ENCODE assay signal across 10 cellular contexts in the genomic region with DNA sequence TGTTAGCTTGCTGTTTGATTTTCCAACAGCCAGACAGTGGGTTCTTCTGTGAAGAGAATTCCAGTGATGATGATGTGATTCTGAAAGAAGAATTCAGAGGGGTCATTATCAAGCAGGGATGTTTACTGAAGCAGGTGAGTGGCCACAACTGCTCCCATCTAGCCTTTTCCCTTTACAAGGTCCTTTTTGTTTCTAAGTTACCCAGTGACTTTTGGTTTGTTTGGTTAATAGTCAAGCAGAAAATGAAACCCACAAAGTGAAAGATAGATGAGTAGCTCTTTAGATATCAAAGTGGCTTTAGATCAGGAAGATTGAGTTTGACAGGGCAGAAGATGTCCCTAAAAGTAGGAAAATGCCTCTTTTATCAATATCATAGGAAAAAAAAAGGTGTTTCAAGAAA. TPM values are rescaled to one million over a fixed set of nuclear protein-coding genes. Genes with fewer than 3 reads are reported as not detected.
DNase-seq lines count a peak whose midpoint lies in the region; ATAC-seq, FAIRE-seq and TF ChIP-seq lines count a peak whose summit lies in the region.
"Had no signal": no experiment of that assay in that cellular context is flagged by ENCODE, and none has a peak within 500 bp of the region (broad histone marks: within the 10 kb centered on the region; RNA-seq: fewer than 3 reads in every experiment).

No MANE protein-coding gene starts in this region.

- H3K9me3 Mint-ChIP-seq in activated T-cell treated with anti-CD3 and anti-CD28 coated beads, Interleukin-2, amount 50 U/mL, for 4 hours, result no peaks in the 10 kb centered on the region
- no peaks in the 10 kb centered on the region for H3K9me3 Mint-ChIP-seq in T-helper 2 cell treated with Interferon-gamma antibody and Interleukin-4, amounts not matched to agents 5 μg/mL and 100 μg/mL, for 36 hours
- H3K9me3 Mint-ChIP-seq in stimulated activated naive CD8-positive, alpha-beta T cell treated with anti-CD3 and anti-CD28 coated beads, Interleukin-15, amount 100 ng/mL, for 72 hours, result no peaks in the 10 kb centered on the region
- H3K9me3 Mint-ChIP-seq: mesothelial cell of epicardium had no signal

- ATAC-seq in activated T-cell treated with anti-CD3 and anti-CD28 coated beads, Interleukin-2, amount 50 U/mL, for 4 hours, result peak; percentile 26 to 51
- peak; percentile 24 for ATAC-seq in HG02759 (IDR thresholded peaks at IDR 0.05; ENCODE audit: unreplicated experiment)
- peak; percentile 29 for ATAC-seq in stimulated activated naive CD8-positive, alpha-beta T cell treated with anti-CD3 and anti-CD28 coated beads, Interleukin-15, amount 100 ng/mL, for 72 hours

- H3K36me3 Mint-ChIP-seq in activated T-cell treated with anti-CD3 and anti-CD28 coated beads, Interleukin-2, amount 50 U/mL, for 4 hours (ENCODE audit: insufficient read depth), result peaks cover 8% of the 10 kb centered on the region
- H3K36me3 Mint-ChIP-seq in T-helper 2 cell treated with Interferon-gamma antibody and Interleukin-4, amounts not matched to agents 5 μg/mL and 100 μg/mL, for 36 hours (ENCODE audit: low read depth), result no peaks in the 10 kb centered on the region
- H3K36me3 Mint-ChIP-seq: mesothelial cell of epicardium had no signal

- H3K4me1 Mint-ChIP-seq in activated T-cell treated with anti-CD3 and anti-CD28 coated beads, Interleukin-2, amount 50 U/mL, for 4 hours (ENCODE audit: low read depth), result peaks cover 62% of the 10 kb centered on the region
- H3K4me1 Mint-ChIP-seq in T-helper 2 cell treated with Interferon-gamma antibody and Interleukin-4, amounts not matched to agents 5 μg/mL and 100 μg/mL, for 36 hours (ENCODE audit: low read depth), result peaks cover 31% of the 10 kb centered on the region
- peaks cover 53% of the 10 kb centered on the region for H3K4me1 Mint-ChIP-seq in stimulated activated naive CD8-positive, alpha-beta T cell treated with anti-CD3 and anti-CD28 coated beads, Interleukin-15, amount 100 ng/mL, for 72 hours
- H3K4me1 Mint-ChIP-seq: mesothelial cell of epicardium had no signal

- no peak for DNase-seq in activated T-cell treated with anti-CD3 and anti-CD28 coated beads, Interleukin-2, amount 50 U/mL, for 4 hours
- DNase-seq in activated T-cell treated with anti-CD3 and anti-CD28 coated beads, Interleukin-2, amount 50 U/mL, for 48 hours, result no peak
- no peak for DNase-seq in T-helper 2 cell treated with Interferon-gamma antibody and Interleukin-4, amounts not matched to agents 5 μg/mL and 100 μg/mL, for 36 hours (ENCODE audit: low spot score)
- DNase-seq in stimulated activated naive CD8-positive, alpha-beta T cell treated with anti-CD3 and anti-CD28 coated beads, Interleukin-15, amount 100 ng/mL, for 72 hours, result no peak
- no peak for DNase-seq in GM19240 (ENCODE audit: insufficient read length, low spot score)
- DNase-seq in NCI-H345 (lab: John Stamatoyannopoulos, UW), result no peak
- DNase-seq in H54 (ENCODE audit: insufficient read length, low spot score), result no peak
- DNase-seq: HCEC 1CT had no signal

- H3K27me3 Mint-ChIP-seq in activated T-cell treated with anti-CD3 and anti-CD28 coated beads, Interleukin-2, amount 50 U/mL, for 4 hours (ENCODE audit: low read depth), result no peaks in the 10 kb centered on the region
- peaks cover 41% of the 10 kb centered on the region for H3K27me3 Mint-ChIP-seq in T-helper 2 cell treated with Interferon-gamma antibody and Interleukin-4, amounts not matched to agents 5 μg/mL and 100 μg/mL, for 36 hours (ENCODE audit: low read depth)
- H3K27me3 Mint-ChIP-seq in stimulated activated naive CD8-positive, alpha-beta T cell treated with anti-CD3 and anti-CD28 coated beads, Interleukin-15, amount 100 ng/mL, for 72 hours, result peaks cover 6% of the 10 kb centered on the region

- peak overlapping the region; percentile 63 for H3K27ac Mint-ChIP-seq in T-helper 2 cell treated with Interferon-gamma antibody and Interleukin-4, amounts not matched to agents 5 μg/mL and 100 μg/mL, for 36 hours
- H3K27ac Mint-ChIP-seq in stimulated activated naive CD8-positive, alpha-beta T cell treated with anti-CD3 and anti-CD28 coated beads, Interleukin-15, amount 100 ng/mL, for 72 hours, result peak overlapping the region in 1 of 2 donors; percentile 56
- H3K27ac Mint-ChIP-seq: mesothelial cell of epicardium had no signal

- H3K4me3 Mint-ChIP-seq in activated T-cell treated with anti-CD3 and anti-CD28 coated beads, Interleukin-2, amount 50 U/mL, for 4 hours, result peak overlapping the region; percentile 73
- peak overlapping the region; percentile 60 for H3K4me3 Mint-ChIP-seq in T-helper 2 cell treated with Interferon-gamma antibody and Interleukin-4, amounts not matched to agents 5 μg/mL and 100 μg/mL, for 36 hours
- peak overlapping the region; percentile 72 to 76 for H3K4me3 Mint-ChIP-seq in stimulated activated naive CD8-positive, alpha-beta T cell treated with anti-CD3 and anti-CD28 coated beads, Interleukin-15, amount 100 ng/mL, for 72 hours
- H3K4me3 Mint-ChIP-seq: mesothelial cell of epicardium had no signal

- TF ChIP-seq POLR2A in H54 (IDR thresholded peaks at IDR 0.05; ENCODE audit: low read depth, low read length), result no peak

- FAIRE-seq in H54 (lab: Jason Lieb, UNC), result no peak

RNA-seq across cellular contexts. Expression of a gene that starts 23.3 kb away (rescaled TPM):
- 1 to 10 TPM; 2.6 to 7.8 (median 7.8) TPM for total RNA-seq in activated T-cell treated with anti-CD3 and anti-CD28 coated beads, Interleukin-2, amount 50 U/mL, for 4 hours
- total RNA-seq: mesothelial cell of epicardium had no signal
